1 cellular context compared by ENCODE assay signal in the genomic region with DNA sequence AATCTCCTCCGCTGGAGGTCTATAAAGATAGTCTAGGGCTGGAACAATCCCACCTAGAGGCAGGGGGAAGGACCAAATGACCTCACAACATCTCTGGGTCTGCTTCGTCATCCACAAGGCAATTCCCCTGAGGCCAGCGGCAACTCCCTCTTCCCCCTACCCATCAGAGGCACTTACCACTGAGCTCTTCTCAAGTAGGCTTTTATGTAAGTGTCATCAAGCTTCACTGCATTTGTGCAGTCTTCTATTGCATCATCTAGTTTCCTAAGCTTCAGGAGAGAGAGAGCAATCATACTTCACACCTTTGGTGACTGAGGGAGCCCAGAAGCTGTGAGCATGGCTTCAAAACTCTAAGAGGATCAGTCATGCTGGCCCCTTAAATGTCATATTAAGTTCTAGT.
TF ChIP-seq lines count a peak whose summit lies in the region.

No MANE protein-coding gene starts in this region.

TF ChIP-seq in K562, 482 proteins besides CTCF, POLR2A, EP300 and RAD21:
- TF ChIP-seq MED1 (CRISPR knock-in tag; IDR thresholded peaks at IDR 0.05; ENCODE audit: borderline replicate concordance) (no peak), CEBPB (tag; IDR thresholded peaks at IDR 0.05) (peak; percentile 49; the same call in 1 of the 2 replicates), CEBPG (CRISPR knock-in tag; IDR thresholded peaks at IDR 0.05) (no peak), CEBPG (tag; conservative IDR thresholded peaks at IDR 0.05 in 1 of 2, IDR thresholded peaks at IDR 0.05 in 1 of 2) (peak; percentile 69 to 83), L3MBTL2 (IDR thresholded peaks at IDR 0.05) (peak; percentile 43; the same call in 1 of the 2 replicates), ZNF583 (CRISPR knock-in tag; IDR thresholded peaks at IDR 0.05) (no peak), ZNF551 (CRISPR knock-in tag; IDR thresholded peaks at IDR 0.05) (no peak), ZSCAN32 (CRISPR knock-in tag; IDR thresholded peaks at IDR 0.05) (0 out of 2 replicates have a peak, but pooled peaks have one; percentile 27), ETV5 (CRISPR knock-in tag; IDR thresholded peaks at IDR 0.05; ENCODE audit: low read depth) (no peak), ZBTB7A (IDR thresholded peaks at IDR 0.05; ENCODE audit: borderline replicate concordance, control insufficient read depth, low read depth, low read length) (no peak), LCOR (CRISPR knock-in tag; IDR thresholded peaks at IDR 0.05) (no peak), ZNF408 (CRISPR knock-in tag; IDR thresholded peaks at IDR 0.05; ENCODE audit: low read depth) (no peak), BRD4 (IDR thresholded peaks at IDR 0.05) (no peak), XRCC5 (IDR thresholded peaks at IDR 0.05; ENCODE audit: low read depth, low read length) (no peak), HIVEP1 (CRISPR knock-in tag; IDR thresholded peaks at IDR 0.05) (no peak)
- TF ChIP-seq, protein P1, sequence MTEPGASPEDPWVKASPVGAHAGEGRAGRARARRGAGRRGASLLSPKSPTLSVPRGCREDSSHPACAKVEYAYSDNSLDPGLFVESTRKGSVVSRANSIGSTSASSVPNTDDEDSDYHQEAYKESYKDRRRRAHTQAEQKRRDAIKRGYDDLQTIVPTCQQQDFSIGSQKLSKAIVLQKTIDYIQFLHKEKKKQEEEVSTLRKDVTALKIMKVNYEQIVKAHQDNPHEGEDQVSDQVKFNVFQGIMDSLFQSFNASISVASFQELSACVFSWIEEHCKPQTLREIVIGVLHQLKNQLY (CRISPR knock-in tag; conservative IDR thresholded peaks at IDR 0.05): no peak
- TF ChIP-seq, protein P2, sequence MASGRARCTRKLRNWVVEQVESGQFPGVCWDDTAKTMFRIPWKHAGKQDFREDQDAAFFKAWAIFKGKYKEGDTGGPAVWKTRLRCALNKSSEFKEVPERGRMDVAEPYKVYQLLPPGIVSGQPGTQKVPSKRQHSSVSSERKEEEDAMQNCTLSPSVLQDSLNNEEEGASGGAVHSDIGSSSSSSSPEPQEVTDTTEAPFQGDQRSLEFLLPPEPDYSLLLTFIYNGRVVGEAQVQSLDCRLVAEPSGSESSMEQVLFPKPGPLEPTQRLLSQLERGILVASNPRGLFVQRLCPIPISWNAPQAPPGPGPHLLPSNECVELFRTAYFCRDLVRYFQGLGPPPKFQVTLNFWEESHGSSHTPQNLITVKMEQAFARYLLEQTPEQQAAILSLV (tag; IDR thresholded peaks at IDR 0.05): 0 out of 2 replicates have a peak, but pooled peaks have one; percentile 40
- TF ChIP-seq, protein P3, sequence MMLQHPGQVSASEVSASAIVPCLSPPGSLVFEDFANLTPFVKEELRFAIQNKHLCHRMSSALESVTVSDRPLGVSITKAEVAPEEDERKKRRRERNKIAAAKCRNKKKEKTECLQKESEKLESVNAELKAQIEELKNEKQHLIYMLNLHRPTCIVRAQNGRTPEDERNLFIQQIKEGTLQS (IDR thresholded peaks at IDR 0.05): peak; percentile 77
- TF ChIP-seq, protein P3 (CRISPR knock-in tag; conservative IDR thresholded peaks at IDR 0.05): no peak
